Comparison of ENCODE assay signal across 8 cellular contexts in the genomic region with DNA sequence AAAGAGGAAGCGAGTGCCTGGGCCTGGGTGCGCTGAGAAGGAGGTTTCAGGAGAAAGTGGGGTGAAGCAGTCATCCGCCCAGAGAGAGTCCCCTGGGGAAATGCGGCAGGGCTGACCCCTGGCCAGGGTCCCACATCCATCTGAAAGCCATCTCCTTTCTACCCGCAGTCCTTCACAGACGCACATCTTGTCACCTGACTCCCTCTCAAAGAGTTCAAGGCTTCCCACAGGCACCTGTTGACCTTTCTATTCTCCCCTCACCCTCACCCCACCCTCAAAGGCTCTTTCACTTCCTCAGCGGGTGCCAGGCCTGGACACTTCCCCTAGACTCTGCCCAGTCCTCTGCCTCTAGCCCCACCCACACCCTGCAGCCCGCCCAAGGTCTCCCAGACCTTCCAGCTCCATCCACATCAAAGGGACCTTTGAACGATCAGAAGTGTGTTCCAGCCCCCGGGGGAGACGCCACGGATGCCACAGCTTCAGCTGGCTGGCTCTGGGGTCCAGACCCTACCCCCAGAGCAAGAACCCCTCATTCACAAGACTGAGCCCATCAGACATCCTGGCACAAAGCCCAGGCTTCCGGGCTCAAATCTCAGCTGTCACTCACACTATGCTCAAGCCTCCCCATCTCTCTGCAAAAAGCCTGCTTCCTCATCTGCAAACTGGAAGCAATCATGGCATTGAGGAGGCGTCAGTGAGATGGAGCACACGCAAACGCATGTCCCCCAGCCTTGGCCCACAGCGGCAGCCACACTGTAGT. TPM values are rescaled to one million over a fixed set of nuclear protein-coding genes. Genes with fewer than 3 reads are reported as not detected.
DNase-seq lines count a peak whose midpoint lies in the region; ATAC-seq and TF ChIP-seq lines count a peak whose summit lies in the region.

No MANE protein-coding gene starts in this region.

- no peak for TF ChIP-seq RAD21 in IMR-90 (IDR thresholded peaks at IDR 0.05; ENCODE audit: low read length)

- peak overlapping the region; percentile 75 for H3K4me3 Mint-ChIP-seq in stimulated activated naive CD8-positive, alpha-beta T cell treated with anti-CD3 and anti-CD28 coated beads, Interleukin-15, Interleukin-2, amounts not matched to agents 100 ng/mL and 50 ng/mL, for 24 hours

- H3K27me3 ChIP-seq in IMR-90 (ENCODE audit: control insufficient read depth, insufficient read depth, low read length), result no peaks in the 10 kb centered on the region

- H2BK20ac ChIP-seq in IMR-90 (ENCODE audit: low read depth, low read length), result no peak overlapping the region

- no peak overlapping the region for H3K56ac ChIP-seq in IMR-90 (ENCODE audit: extremely low read depth, insufficient read depth, low read length)

- H3K4ac ChIP-seq in IMR-90 (ENCODE audit: low read depth, low read length), result no peak overlapping the region

- peak overlapping the region; percentile 35; the same call in 1 of the 2 replicates for H3K4me2 ChIP-seq in IMR-90 (ENCODE audit: low read depth, low read length)

- no peaks in the 10 kb centered on the region for H3K27me3 Mint-ChIP-seq in stimulated activated naive CD8-positive, alpha-beta T cell treated with anti-CD3 and anti-CD28 coated beads, Interleukin-15, Interleukin-2, amounts not matched to agents 100 ng/mL and 50 ng/mL, for 24 hours

- peak overlapping the region; percentile 83 for H3K27ac Mint-ChIP-seq in stimulated activated naive CD8-positive, alpha-beta T cell treated with anti-CD3 and anti-CD28 coated beads, Interleukin-15, Interleukin-2, amounts not matched to agents 100 ng/mL and 50 ng/mL, for 24 hours

- H2AK9ac ChIP-seq in IMR-90 (replicated peaks; ENCODE audit: low read depth, low read length, poor library complexity), result no peak overlapping the region

- WGBS in IMR-90 (ENCODE audit: extremely low coverage in 2 of 2, insufficient read length in 1 of 2), 2 experiments, result 53% methylated on average over 12 of the region's 17 CpGs; no CpG with 5 or more reads in 1 of the 2 experiments

- H3K9me1 ChIP-seq in IMR-90 (ENCODE audit: insufficient read depth, low read length), result peaks cover 11% of the 10 kb centered on the region; the same call in 1 of the 2 replicates

- no peak overlapping the region for H3K4me3 ChIP-seq in IMR-90 (ENCODE audit: insufficient read depth, low read depth, low read length)

- H2BK15ac ChIP-seq in IMR-90 (ENCODE audit: low read depth, low read length), result no peak overlapping the region

- H3K79me1 ChIP-seq in IMR-90 (ENCODE audit: low read depth in 1 of 2, low read length in 2 of 2), result peaks cover 10 to 35% of the 10 kb centered on the region in 2 experiments; a peak in 3 of 4 replicates

- CTCF ChIA-PET in IMR-90 (lab: Yijun Ruan, JAX), result no interaction called here

- no peak overlapping the region for H2AFZ ChIP-seq in IMR-90 (replicated peaks; ENCODE audit: low read length, poor library complexity)

- ATAC-seq in GM21529 (IDR thresholded peaks at IDR 0.05; ENCODE audit: unreplicated experiment) (peak; percentile 59), IMR-90 (ENCODE audit: low read depth) (no peak), Right ventricle myocardium superior (ENCODE audit: poor library complexity) (peak; percentile 53)

- no peak for TF ChIP-seq POLR2A in IMR-90 (IDR thresholded peaks at IDR 0.05; ENCODE audit: low read depth, low read length)

- in situ Hi-C loops in GM13976 (cut with MboI; ENCODE audit: low sequenced_read_pairs, unreplicated experiment) (no loop called here), IMR-90 (cut with MboI; ENCODE audit: low sequenced_read_pairs) (no loop called here)

- no peak overlapping the region for H4K5ac ChIP-seq in IMR-90 (ENCODE audit: low read depth, low read length)

- no peak overlapping the region for H2BK120ac ChIP-seq in IMR-90 (ENCODE audit: low read depth, low read length)

- intact Hi-C loops in IMR-90 (cut with micrococcal nuclease), result no loop called here
- intact Hi-C loops in Right ventricle myocardium superior (cut with DNase I), result no loop called here

- H2BK5ac ChIP-seq in IMR-90 (ENCODE audit: low read depth, low read length, poor library complexity, severe bottlenecking), result no peak overlapping the region

- H4K20me1 ChIP-seq in IMR-90 (ENCODE audit: insufficient read depth, low read length), result no peaks in the 10 kb centered on the region; the same call in 1 of the 2 replicates

- no TSS peak for BruUV-seq in IMR-90 (replicated peaks; lab: Mats Ljungman, UMichigan)

- POLR2A ChIA-PET in IMR-90 (lab: Charles Lee; ENCODE audit: unreplicated experiment), result no interaction called here

- H3K18ac ChIP-seq in IMR-90 (ENCODE audit: low read depth, low read length), result no peak overlapping the region

- TF ChIP-seq CTCF in GM13976 (IDR thresholded peaks at IDR 0.05; ENCODE audit: borderline replicate concordance, control extremely low read depth, extremely low read depth, insufficient read depth, missing control alignments) (no peak), IMR-90 (conservative IDR thresholded peaks at IDR 0.05; ENCODE audit: low read depth, low read length) (no peak)

- peak overlapping the region; percentile 29 for H3K23ac ChIP-seq in IMR-90 (ENCODE audit: low read depth, low read length)

- H3K36me3 Mint-ChIP-seq in stimulated activated naive CD8-positive, alpha-beta T cell treated with anti-CD3 and anti-CD28 coated beads, Interleukin-15, Interleukin-2, amounts not matched to agents 100 ng/mL and 50 ng/mL, for 24 hours (ENCODE audit: low read depth), result peaks cover 5% of the 10 kb centered on the region

- no peak overlapping the region for H2AK5ac ChIP-seq in IMR-90 (ENCODE audit: low read depth, low read length)

- no peak overlapping the region for H4K8ac ChIP-seq in IMR-90 (ENCODE audit: low read depth in 2 of 2, low read length in 2 of 2)

- H4K91ac ChIP-seq in IMR-90 (ENCODE audit: insufficient read depth, low read depth, low read length), result no peak overlapping the region

- H3K9ac ChIP-seq in IMR-90 (ENCODE audit: low read depth, low read length), result no peak overlapping the region

- peaks cover 7% of the 10 kb centered on the region for H3K36me3 ChIP-seq in IMR-90 (ENCODE audit: control insufficient read depth, insufficient read depth, low read length)

- H3K14ac ChIP-seq in IMR-90 (replicated peaks; ENCODE audit: low read depth, low read length), result no peak overlapping the region; the same call in 1 of the 2 replicates

- no peaks in the 10 kb centered on the region for H3K9me3 ChIP-seq in IMR-90 (ENCODE audit: control insufficient read depth, insufficient read depth, low read length)

- peak; percentile 88 for DNase-seq in GM13976 (ENCODE audit: low spot score)
- DNase-seq in IMR-90, result no peak
- peak; percentile 52 for DNase-seq in activated T-cell treated with anti-CD3 and anti-CD28 coated beads, Interleukin-2, amount 50 U/mL, for 1 hour
- DNase-seq in Right ventricle myocardium superior, result peak; percentile 79
- DNase-seq in NCI-H1092 (lab: John Stamatoyannopoulos, UW), result no peak
- no peak for DNase-seq in NCI-H2227 treated with DMSO at 0.1 percent for 48 hours (lab: John Stamatoyannopoulos, UW)

- no peak overlapping the region for H3K27ac ChIP-seq in IMR-90 (ENCODE audit: insufficient read depth, low read length)

- H3K9me3 Mint-ChIP-seq in stimulated activated naive CD8-positive, alpha-beta T cell treated with anti-CD3 and anti-CD28 coated beads, Interleukin-15, Interleukin-2, amounts not matched to agents 100 ng/mL and 50 ng/mL, for 24 hours, result no peaks in the 10 kb centered on the region

- H3K4me1 ChIP-seq in IMR-90 (ENCODE audit: control insufficient read depth, insufficient read depth, low read length), result peaks cover 12% of the 10 kb centered on the region

- dilution Hi-C loops in IMR-90 (cut with HindIII; ENCODE audit: low sequenced_read_pairs, unreplicated experiment), result no loop called here

- peaks cover 33% of the 10 kb centered on the region for H3K4me1 Mint-ChIP-seq in stimulated activated naive CD8-positive, alpha-beta T cell treated with anti-CD3 and anti-CD28 coated beads, Interleukin-15, Interleukin-2, amounts not matched to agents 100 ng/mL and 50 ng/mL, for 24 hours (ENCODE audit: low read depth)

TF ChIP-seq in IMR-90, 13 proteins besides CTCF, POLR2A, EP300 and RAD21 (continues in another document):
- TF ChIP-seq MAFK (IDR thresholded peaks at IDR 0.05; ENCODE audit: low read depth, low read length) (no peak), SMC3 (IDR thresholded peaks at IDR 0.05; ENCODE audit: low read depth, low read length) (no peak), NFE2L2 (IDR thresholded peaks at IDR 0.05; ENCODE audit: low read depth, low read length) (no peak), MXI1 (IDR thresholded peaks at IDR 0.05; ENCODE audit: borderline replicate concordance, low read depth, low read length) (no peak), CEBPB (IDR thresholded peaks at IDR 0.05; ENCODE audit: low read depth, low read length) (no peak), RCOR1 (IDR thresholded peaks at IDR 0.05; ENCODE audit: insufficient replicate concordance, low read length) (no peak), RFX5 (IDR thresholded peaks at IDR 0.05; ENCODE audit: low read depth, low read length) (no peak), CHD1 (IDR thresholded peaks at IDR 0.05; ENCODE audit: low read depth, low read length) (no peak)

RNA-seq across cellular contexts. Expression of gene CTSZ, which starts 2.1 kb away (rescaled TPM):
- total RNA-seq in IMR-90 (2012; rRNA removed), result 43.6 and 46.1 TPM in 2 replicates
- 82.8 and 88.5 TPM in 2 replicates for polyA plus RNA-seq in IMR-90 (2012; rRNA removed)
- 78.1 and 134 TPM in 2 replicates for polyA plus RNA-seq in IMR-90 (2012; cell fraction: cytosol; rRNA removed)
- 37.6 and 39.3 TPM in 2 replicates for polyA plus RNA-seq in IMR-90 (2012; cell fraction: nucleus; rRNA removed; ENCODE audit: low replicate concordance)
- total RNA-seq in Right ventricle myocardium superior, result 133 TPM

RNA-seq across cellular contexts. Expression of gene TUBB1, which starts 14.3 kb away (rescaled TPM):
- total RNA-seq in IMR-90 (2012; rRNA removed) (not detected in 2 replicates), Right ventricle myocardium superior (0.22 TPM)
- not detected in 2 replicates for polyA plus RNA-seq in IMR-90 (2012; rRNA removed)
- polyA plus RNA-seq in IMR-90 (2012; cell fraction: cytosol; rRNA removed), result not detected in 2 replicates
- 0.02 TPM in 1 of 2 replicates, not detected in the other for polyA plus RNA-seq in IMR-90 (2012; cell fraction: nucleus; rRNA removed; ENCODE audit: low replicate concordance)

RNA-seq across cellular contexts. Expression of gene NELFCD, which starts 23.9 kb away (rescaled TPM):
- total RNA-seq in IMR-90 (2012; rRNA removed) (82.2 and 94.1 TPM in 2 replicates), Right ventricle myocardium superior (29.0 TPM)
- 85.7 and 88.9 TPM in 2 replicates for polyA plus RNA-seq in IMR-90 (2012; rRNA removed)
- 41.7 and 69.9 TPM in 2 replicates for polyA plus RNA-seq in IMR-90 (2012; cell fraction: cytosol; rRNA removed)
- polyA plus RNA-seq in IMR-90 (2012; cell fraction: nucleus; rRNA removed; ENCODE audit: low replicate concordance), result 137 and 278 TPM in 2 replicates

RNA-seq across cellular contexts. Expression of gene ATP5F1E, which starts 27.2 kb away (rescaled TPM):
- 3.8 and 12.2 TPM in 2 replicates for total RNA-seq in IMR-90 (2012; rRNA removed)
- 34.5 and 42.6 TPM in 2 replicates for polyA plus RNA-seq in IMR-90 (2012; rRNA removed)
- 9.0 and 19.1 TPM in 2 replicates for polyA plus RNA-seq in IMR-90 (2012; cell fraction: cytosol; rRNA removed)
- 1.8 and 10.5 TPM in 2 replicates for polyA plus RNA-seq in IMR-90 (2012; cell fraction: nucleus; rRNA removed; ENCODE audit: low replicate concordance)
- 143 TPM for total RNA-seq in Right ventricle myocardium superior

RNA-seq across cellular contexts. Expression of gene PRELID3B, which starts 37.6 kb away (rescaled TPM):
- total RNA-seq in IMR-90 (2012; rRNA removed) (41.9 and 80.8 TPM in 2 replicates), Right ventricle myocardium superior (37.6 TPM)
- polyA plus RNA-seq in IMR-90 (2012; rRNA removed), result 18.0 and 24.8 TPM in 2 replicates
- polyA plus RNA-seq in IMR-90 (2012; cell fraction: cytosol; rRNA removed), result 3.3 and 4.8 TPM in 2 replicates
- polyA plus RNA-seq in IMR-90 (2012; cell fraction: nucleus; rRNA removed; ENCODE audit: low replicate concordance), result 1.4 and 8.0 TPM in 2 replicates

Comparison
In these comparisons a context has a peak if more than half of its experiments do, and no peak if none do; other contexts are left out.
1. DNase-seq: peak in GM13976 (single experiment), activated T-cell treated with anti-CD3 and anti-CD28 coated beads, Interleukin-2, amount 50 U/mL, for 1 hour (single experiment) and Right ventricle myocardium superior (single experiment); none in IMR-90 (single experiment), NCI-H1092 (single experiment) and NCI-H2227 treated with DMSO at 0.1 percent for 48 hours (single experiment).